Comparison of ENCODE assay signal across 30 cellular contexts in genomic region chr4:75679876-75680575, GRCh38.
"Had no signal": no experiment of that assay in that cellular context is flagged by ENCODE, and none has a peak within 500 bp of the region (broad histone marks: within the 10 kb centered on the region; RNA-seq: fewer than 3 reads in every experiment).

No MANE protein-coding gene starts in this region.

- DNase-seq: activated CD4-positive, alpha-beta T cell treated with anti-CD3 and anti-CD28 coated beads for 4 hours; activated CD4-positive, alpha-beta T cell treated with anti-CD3 and anti-CD28 coated beads, Interleukin-2, amount 50 U/mL, for 4 hours; activated effector memory CD4-positive, alpha-beta T cell treated with Interleukin-2 at 50 U/mL for 16 hours; activated naive CD4-positive, alpha-beta T cell treated with anti-CD3 and anti-CD28 coated beads, Interleukin-2, amount 50 U/mL, for 16 hours; amygdala; dermis blood vessel endothelial cell; effector CD4-positive, alpha-beta T cell; glutamatergic neuron; left lung; mesendoderm; retina; stimulated activated CD4-positive, alpha-beta T cell treated with anti-CD3 and anti-CD28 coated beads, Interleukin-1b, Interleukin-23, amount 100 ng/mL, for 48 hours; stimulated activated CD4-positive, alpha-beta T cell treated with anti-CD3 and anti-CD28 coated beads, Interleukin-4, amount 100 ng/mL, for 4 hours; stimulated activated CD8-positive, alpha-beta memory T cell treated with anti-CD3 and anti-CD28 coated beads, Interleukin-4, amount 100 ng/mL, for 48 hours; stimulated activated naive CD8-positive, alpha-beta T cell treated with anti-CD3 and anti-CD28 coated beads, Interleukin-15, amount 100 ng/mL, for 72 hours; substantia nigra; thyroid gland; upper lobe of left lung had no signal

- H3K27ac Mint-ChIP-seq: natural killer cell treated with Interleukin-12 subunit alpha and Interleukin-12 subunit beta and Interleukin-15 and Interleukin-18, amount 100 ng/mL, for 72 hours; progenitor cell of endocrine pancreas; stimulated activated memory B cell treated with anti-CD40 and anti-IgM and Interleukin-4, amounts not matched to agents 10 μg/mL and 1 μg/mL and 100 μg/mL, for 72 hours had no signal

- H3K9me3 Mint-ChIP-seq: natural killer cell treated with Interleukin-12 subunit alpha and Interleukin-12 subunit beta and Interleukin-15 and Interleukin-18, amount 100 ng/mL, for 72 hours; stimulated activated memory B cell treated with anti-CD40 and anti-IgM and Interleukin-4, amounts not matched to agents 10 μg/mL and 1 μg/mL and 100 μg/mL, for 72 hours; stimulated activated naive CD8-positive, alpha-beta T cell treated with anti-CD3 and anti-CD28 coated beads, Interleukin-15, amount 100 ng/mL, for 72 hours had no signal

- H3K4me2 ChIP-seq: smooth muscle cell had no signal

- H3K27ac ChIP-seq: esophagus muscularis mucosa, left lung, thyroid gland, upper lobe of left lung had no signal

- H3K27me3 Mint-ChIP-seq: natural killer cell treated with Interleukin-12 subunit alpha and Interleukin-12 subunit beta and Interleukin-15 and Interleukin-18, amount 100 ng/mL, for 72 hours; progenitor cell of endocrine pancreas; stimulated activated memory B cell treated with anti-CD40 and anti-IgM and Interleukin-4, amounts not matched to agents 10 μg/mL and 1 μg/mL and 100 μg/mL, for 72 hours; stimulated activated naive CD8-positive, alpha-beta T cell treated with anti-CD3 and anti-CD28 coated beads, Interleukin-15, amount 100 ng/mL, for 72 hours had no signal

- H3K9me3 ChIP-seq: esophagus muscularis mucosa, left lung, thyroid gland, upper lobe of left lung had no signal

- ATAC-seq: left lung; natural killer cell treated with Interleukin-12 subunit alpha and Interleukin-12 subunit beta and Interleukin-15 and Interleukin-18, amount 100 ng/mL, for 72 hours; sciatic nerve; stimulated activated memory B cell treated with anti-CD40 and anti-IgM and Interleukin-4, amounts not matched to agents 10 μg/mL and 1 μg/mL and 100 μg/mL, for 72 hours; stimulated activated naive CD8-positive, alpha-beta T cell treated with anti-CD3 and anti-CD28 coated beads, Interleukin-15, amount 100 ng/mL, for 72 hours had no signal

- H3K4me3 ChIP-seq: esophagus muscularis mucosa, left lung, lung, smooth muscle cell, thyroid gland, upper lobe of left lung had no signal

- H3K27me3 ChIP-seq: esophagus muscularis mucosa, left lung, thyroid gland, upper lobe of left lung had no signal

- H3K4me3 Mint-ChIP-seq: natural killer cell treated with Interleukin-12 subunit alpha and Interleukin-12 subunit beta and Interleukin-15 and Interleukin-18, amount 100 ng/mL, for 72 hours; stimulated activated memory B cell treated with anti-CD40 and anti-IgM and Interleukin-4, amounts not matched to agents 10 μg/mL and 1 μg/mL and 100 μg/mL, for 72 hours; stimulated activated naive CD8-positive, alpha-beta T cell treated with anti-CD3 and anti-CD28 coated beads, Interleukin-15, amount 100 ng/mL, for 72 hours had no signal

- FAIRE-seq: bronchial epithelial cell, colon, frontal cortex, islet of Langerhans, TTC549 had no signal

- H3K4me1 ChIP-seq: left lung, thyroid gland, upper lobe of left lung had no signal

- H3K36me3 ChIP-seq: esophagus muscularis mucosa, left lung, thyroid gland, upper lobe of left lung had no signal

- H3K36me3 Mint-ChIP-seq: natural killer cell treated with Interleukin-12 subunit alpha and Interleukin-12 subunit beta and Interleukin-15 and Interleukin-18, amount 100 ng/mL, for 72 hours; stimulated activated memory B cell treated with anti-CD40 and anti-IgM and Interleukin-4, amounts not matched to agents 10 μg/mL and 1 μg/mL and 100 μg/mL, for 72 hours had no signal
